10 cellular contexts compared by ENCODE assay signal in genomic region chr3:29694783-29695182, GRCh38.
DNase-seq lines count a peak whose midpoint lies in the region; ATAC-seq, FAIRE-seq and TF ChIP-seq lines count a peak whose summit lies in the region.
"Had no signal": no experiment of that assay in that cellular context is flagged by ENCODE, and none has a peak within 500 bp of the region (broad histone marks: within the 10 kb centered on the region; RNA-seq: fewer than 3 reads in every experiment).

No MANE protein-coding gene starts in this region.

- H3K27me3 Mint-ChIP-seq in CD8-positive, alpha-beta T cell (ENCODE audit: low read depth) = no peaks in the 10 kb centered on the region
- H3K27me3 Mint-ChIP-seq: B cell had no signal

- H3K27ac ChIP-seq in H1 (ENCODE audit: low read depth, low read length) (no peak overlapping the region), lung (ENCODE audit: low read depth in 1 of 2, low read length in 1 of 2) (peak overlapping the region in 1 of 2 donors; percentile 53)
- no peak overlapping the region for H3K27ac ChIP-seq in CD8-positive, alpha-beta T cell (ENCODE audit: low read depth, low read length)

- H3K4me1 Mint-ChIP-seq in CD8-positive, alpha-beta T cell (ENCODE audit: low read depth) = no peaks in the 10 kb centered on the region
- H3K4me1 Mint-ChIP-seq: B cell had no signal

- H3K14ac ChIP-seq in H1 (ENCODE audit: insufficient read length) = no peak overlapping the region

- TF ChIP-seq POLR2A in H1 (IDR thresholded peaks at IDR 0.05; ENCODE audit: control extremely low read depth in 1 of 2, low read depth in 2 of 2, low read length in 2 of 2) = no peak

- no peaks in the 10 kb centered on the region for H3K36me3 Mint-ChIP-seq in CD8-positive, alpha-beta T cell

- no peak overlapping the region for H4K8ac ChIP-seq in H1 (ENCODE audit: extremely low read depth, insufficient read depth, low read length)

- H3K4me1 ChIP-seq in H1 (replicated peaks in 1 of 4; ENCODE audit: control insufficient read depth in 3 of 4, insufficient read depth in 4 of 4, low read length in 3 of 4) (peaks cover 0 to 5% (median 3%) of the 10 kb centered on the region in 4 experiments; a peak in 4 of 7 replicates), lung (ENCODE audit: control insufficient read depth in 2 of 2, insufficient read depth in 2 of 2, low read length in 2 of 2) (peaks cover 1 to 16% of the 10 kb centered on the region in 2 donors)
- H3K4me1 ChIP-seq in CD8-positive, alpha-beta T cell (ENCODE audit: insufficient read depth, low read length) = no peaks in the 10 kb centered on the region

- no peaks in the 10 kb centered on the region for H3K23me2 ChIP-seq in H1 (ENCODE audit: low read depth, low read length)

- POLR2A ChIA-PET in H1 (lab: Charles Lee; ENCODE audit: partially characterized antibody) = interaction anchor here (0.7 kb wide), 1 partner anchor 223 kb away, joined by 3 read pairs; no protein-coding TSS in a partner anchor
- POLR2A ChIA-PET in CD8-positive, alpha-beta T cell (lab: Charles Lee) = no interaction called here

- no peak for TF ChIP-seq CTCF in H1 (IDR thresholded peaks at IDR 0.05; ENCODE audit: control extremely low read depth in 1 of 3, insufficient read depth in 1 of 3, low read depth in 1 of 3, low read length in 3 of 3)
- no peak for TF ChIP-seq CTCF in lung (IDR thresholded peaks at IDR 0.05; ENCODE audit: control extremely low read depth, extremely low read depth)
- no peak for TF ChIP-seq CTCF in CD8-positive, alpha-beta T cell (IDR thresholded peaks at IDR 0.05)

- DNase-seq in Right ventricle myocardium inferior (ENCODE audit: missing footprints) (no peak), cardiac septum (ENCODE audit: low spot score) (no peak), H1 (ENCODE audit: low read depth in 1 of 2, low spot score in 2 of 2) (no peak), lung (ENCODE audit: low spot score) (peak; percentile 46), C1 segment of cervical spinal cord (lab: John Stamatoyannopoulos, UW) (no peak), NCI-H2107 (lab: John Stamatoyannopoulos, UW) (no peak)
- no peak for DNase-seq in CD8-positive, alpha-beta T cell
- DNase-seq: T-helper 9 cell had no signal

- no peaks in the 10 kb centered on the region for H4K20me1 ChIP-seq in H1 (replicated peaks in 1 of 2; ENCODE audit: control insufficient read depth in 1 of 2, insufficient read depth in 2 of 2, low read length in 2 of 2)

- no peaks in the 10 kb centered on the region for H3K9me3 ChIP-seq in H1 (ENCODE audit: insufficient read depth in 2 of 2, low read depth in 1 of 2, low read length in 1 of 2)
- H3K9me3 ChIP-seq in lung (ENCODE audit: control insufficient read depth in 2 of 2, insufficient read depth in 1 of 2, low read length in 1 of 2) = no peaks in the 10 kb centered on the region
- H3K9me3 ChIP-seq in CD8-positive, alpha-beta T cell (ENCODE audit: low read length) = no peaks in the 10 kb centered on the region

- no peak overlapping the region for H3K9ac ChIP-seq in H1 (replicated peaks in 1 of 4; ENCODE audit: extremely low read depth in 1 of 4, low read depth in 3 of 4, low read length in 3 of 4)

- no peaks in the 10 kb centered on the region for H3K79me1 ChIP-seq in H1 (ENCODE audit: low read depth, low read length)

- H2BK5ac ChIP-seq in H1 (ENCODE audit: low read depth, low read length) = no peak overlapping the region

- no peak overlapping the region for H3K23ac ChIP-seq in H1 (ENCODE audit: insufficient read length)

- no peak overlapping the region for H3K4me2 ChIP-seq in H1 (ENCODE audit: insufficient read depth in 1 of 2, low read depth in 2 of 2, low read length in 2 of 2)

- H3K18ac ChIP-seq in H1 (ENCODE audit: extremely low read depth, low read length) = no peak overlapping the region

- no peak overlapping the region for H2AK5ac ChIP-seq in H1 (ENCODE audit: low read depth, low read length)

- H2BK20ac ChIP-seq in H1 (ENCODE audit: low read length) = no peak overlapping the region

- H4K91ac ChIP-seq in H1 (replicated peaks; ENCODE audit: insufficient read length, low read length) = no peak overlapping the region

- H3K4me3 ChIP-seq in H1 (ENCODE audit: extremely low read depth in 1 of 4, insufficient read depth in 2 of 4, low read depth in 3 of 4, low read length in 4 of 4) (no peak overlapping the region), lung (no peak overlapping the region)
- H3K4me3 ChIP-seq in CD8-positive, alpha-beta T cell (ENCODE audit: low read depth, low read length) = no peak overlapping the region

- H3K27ac Mint-ChIP-seq in CD8-positive, alpha-beta T cell = no peak overlapping the region
- H3K27ac Mint-ChIP-seq: B cell had no signal

- CTCF ChIA-PET in H1 (lab: Charles Lee; ENCODE audit: partially characterized antibody) = interaction anchor here (1.3 to 1.4 kb wide), 2 partner anchors 26 to 1057 kb away, joined by 4 read pairs; no protein-coding TSS in a partner anchor
- CTCF ChIA-PET in CD8-positive, alpha-beta T cell (lab: Charles Lee) = no interaction called here

- H3K36me3 ChIP-seq in H1 (ENCODE audit: control insufficient read depth in 2 of 4, insufficient read depth in 4 of 4, low read length in 3 of 4) (no peaks in the 10 kb centered on the region), lung (ENCODE audit: control insufficient read depth in 2 of 2, insufficient read depth in 2 of 2, low read length in 2 of 2) (no peaks in the 10 kb centered on the region)
- no peaks in the 10 kb centered on the region for H3K36me3 ChIP-seq in CD8-positive, alpha-beta T cell (ENCODE audit: insufficient read depth, low read length)

- FAIRE-seq in H1 (lab: Jason Lieb, UNC) = no peak

- no peak overlapping the region for H2BK15ac ChIP-seq in H1 (ENCODE audit: low read length)

- no peak overlapping the region for H2BK12ac ChIP-seq in H1 (ENCODE audit: low read depth, low read length)

- no peak overlapping the region for H2AFZ ChIP-seq in H1 (ENCODE audit: low read length)

- WGBS in H1 (ENCODE audit: extremely low coverage in 1 of 2, insufficient coverage in 1 of 2, insufficient read length in 1 of 2, insufficient replicate concordance in 2 of 2, low coverage in 1 of 2, low lambda C conversion rate in 2 of 2, missing lambda C conversion rate in 1 of 2), 2 experiments = 96% methylated on average over 1 of the region's 1 CpG; no CpG with 5 or more reads in 1 of the 2 experiments
- WGBS in lung, 2 donors = 68 to 86% methylated on average over 1 of the region's 1 CpG

- H4K5ac ChIP-seq in H1 (ENCODE audit: insufficient read length, low read depth, low read length) = no peak overlapping the region

- no peak overlapping the region for H3K4ac ChIP-seq in H1 (replicated peaks; ENCODE audit: insufficient read length, low read depth, low read length)

- H3K9me3 Mint-ChIP-seq in CD8-positive, alpha-beta T cell = no peaks in the 10 kb centered on the region

- H3K4me3 Mint-ChIP-seq in CD8-positive, alpha-beta T cell = no peak overlapping the region
- H3K4me3 Mint-ChIP-seq: B cell had no signal

- H3K56ac ChIP-seq in H1 (replicated peaks; ENCODE audit: insufficient read length, low read depth, low read length) = no peak overlapping the region

- H3K79me2 ChIP-seq in H1 (ENCODE audit: control insufficient read depth in 1 of 2, insufficient read depth in 2 of 2, low read length in 2 of 2) = no peaks in the 10 kb centered on the region

- intact Hi-C loops in Right ventricle myocardium inferior (cut with DNase I) = loop anchor here (5.0 to 10.0 kb wide), 4 partner anchors 68 to 550 kb away; partner anchors contain the start of gene RBMS3
- intact Hi-C loops in cardiac septum (cut with DNase I) = loop anchor here (5.0 kb wide), 1 partner anchor 63 kb away; no protein-coding TSS in a partner anchor
- intact Hi-C loops in CD8-positive, alpha-beta T cell (cut with DNase I, micrococcal nuclease) = no loop called here

- ATAC-seq in Right ventricle myocardium inferior (peak; percentile 64), lung (ENCODE audit: insufficient read depth, low FRiP score) (peak; percentile 80), GM18868 (IDR thresholded peaks at IDR 0.05; ENCODE audit: unreplicated experiment) (no peak)
- no peak for ATAC-seq in CD8-positive, alpha-beta T cell

- peaks cover 0 to 1% (median 0%) of the 10 kb centered on the region in 4 experiments; a peak in 1 of 7 replicates for H3K27me3 ChIP-seq in H1 (replicated peaks in 1 of 4; ENCODE audit: control insufficient read depth in 3 of 4, extremely low read depth in 1 of 4, insufficient read depth in 3 of 4, low read length in 3 of 4)
- no peaks in the 10 kb centered on the region for H3K27me3 ChIP-seq in lung (ENCODE audit: control insufficient read depth, insufficient read depth)
- H3K27me3 ChIP-seq in CD8-positive, alpha-beta T cell (ENCODE audit: insufficient read depth, low read length) = no peaks in the 10 kb centered on the region

- no peak for TF ChIP-seq RAD21 in H1 (IDR thresholded peaks at IDR 0.05 in 1 of 2, conservative IDR thresholded peaks at IDR 0.05 in 1 of 2; ENCODE audit: low read depth in 2 of 2, low read length in 2 of 2)

- no peak for TF ChIP-seq EP300 in H1 (IDR thresholded peaks at IDR 0.05; ENCODE audit: borderline replicate concordance in 1 of 2, low read depth in 2 of 2, low read length in 2 of 2)

- H2BK120ac ChIP-seq in H1 (replicated peaks; ENCODE audit: low read depth, low read length) = no peak overlapping the region

TF ChIP-seq in H1, 55 proteins besides CTCF, POLR2A, EP300 and RAD21:
- TF ChIP-seq EGR1 (IDR thresholded peaks at IDR 0.05; ENCODE audit: borderline replicate concordance, low read depth, low read length) = no peak
- TF ChIP-seq TEAD4 (IDR thresholded peaks at IDR 0.05; ENCODE audit: low read depth, low read length) = 0 out of 2 replicates have a peak, but pooled peaks have one; percentile 22
TF ChIP-seq in H1: peak in this region for 1.

Comparison
In these comparisons a context has a peak if more than half of its experiments do, and no peak if none do; other contexts are left out.
1. ATAC-seq: peak in Right ventricle myocardium inferior (single experiment) and lung (single experiment); none in CD8-positive, alpha-beta T cell (single experiment) and GM18868 (single experiment).
2. intact Hi-C loops: an anchor here in Right ventricle myocardium inferior (5.0 to 10.0 kb wide) and cardiac septum (5.0 kb wide); none called in CD8-positive, alpha-beta T cell.